ENCODE assay signal across 8 cellular contexts in genomic region chr6:89818977-89819335, GRCh38. TPM values are rescaled to one million over a fixed set of nuclear protein-coding genes. Genes with fewer than 3 reads are reported as not detected.
DNase-seq lines count a peak whose midpoint lies in the region; ATAC-seq and TF ChIP-seq lines count a peak whose summit lies in the region.

No MANE protein-coding gene starts in this region.

- 0% methylated on average over 11 to 14 of the region's 14 CpGs for WGBS in adrenal gland, 4 donors

- peak; percentile 6 for ATAC-seq in activated CD4-positive, CD25-positive, alpha-beta regulatory T cell treated with anti-CD3 and anti-CD28 coated beads, Interleukin-2, amount 50 U/mL, for 24 hours
- ATAC-seq in HG02610 (IDR thresholded peaks at IDR 0.05; ENCODE audit: unreplicated experiment) = peak; percentile 18

- H3K27me3 ChIP-seq in adrenal gland = no peaks in the 10 kb centered on the region

- no peaks in the 10 kb centered on the region for H3K36me3 ChIP-seq in adrenal gland (replicated peaks in 1 of 2)

- no peaks in the 10 kb centered on the region for H3K9me3 ChIP-seq in adrenal gland (replicated peaks in 1 of 3)

- TF ChIP-seq CTCF in NB4 (IDR thresholded peaks at IDR 0.05; ENCODE audit: low read depth, low read length) (no peak), adrenal gland (IDR thresholded peaks at IDR 0.05) (no peak), retinal pigment epithelial cell (conservative IDR thresholded peaks at IDR 0.05; ENCODE audit: low read depth, low read length) (no peak)

- H3K4me3 ChIP-seq in NB4 (ENCODE audit: low read depth, low read length) (peak overlapping the region; percentile 81), adrenal gland (peak overlapping the region; percentile 50 to 98 (median 82)), retinal pigment epithelial cell (ENCODE audit: low read length) (peak overlapping the region; percentile 96)

- peaks cover 3 to 18% of the 10 kb centered on the region in 2 donors for H3K4me1 ChIP-seq in adrenal gland (replicated peaks in 1 of 2)

- intact Hi-C loops in adrenal gland (cut with DNase I) = no loop called here

- peak overlapping the region; percentile 78 to 96 (median 94) for H3K27ac ChIP-seq in adrenal gland

- TF ChIP-seq POLR2A in NB4 (IDR thresholded peaks at IDR 0.05; ENCODE audit: extremely low read depth, insufficient read length) (no peak), adrenal gland (IDR thresholded peaks at IDR 0.05) (peak in 1 of 2 donors; percentile 36)

- no peak for DNase-seq in activated CD4-positive, CD25-positive, alpha-beta regulatory T cell treated with anti-CD3 and anti-CD28 coated beads, Interleukin-2, amount 50 U/mL, for 72 hours
- peak; percentile 78 for DNase-seq in NB4 (ENCODE audit: low read depth)
- peak in 6 of 7 donors; percentile 36 to 63 (median 46) for DNase-seq in adrenal gland
- peak; percentile 15 for DNase-seq in hepatic stellate cell (ENCODE audit: low spot score)
- DNase-seq in retinal pigment epithelial cell (ENCODE audit: low read depth) = no peak
- DNase-seq in NCI-H2081 treated with DMSO at 0.1 percent for 48 hours (lab: John Stamatoyannopoulos, UW) = no peak

RNA-seq across cellular contexts. Expression of gene MDN1, which starts 0.6 kb away (rescaled TPM):
- total RNA-seq in adrenal gland = 10 to 100 TPM; 15.0 to 31.6 (median 25.9) TPM
- polyA plus RNA-seq in adrenal gland = 10 to 100 TPM; 20.1 to 74.1 (median 39.2) TPM

RNA-seq across cellular contexts. Expression of gene CASP8AP2, which starts 10.7 kb away (rescaled TPM):
- 10 to 100 TPM in 3 of 8 donors, 1 to 10 TPM in 5; 4.8 to 13.1 (median 9.5) TPM for total RNA-seq in adrenal gland
- polyA plus RNA-seq in adrenal gland = 1 to 10 TPM; 5.0 to 8.9 (median 6.6) TPM

Comparison
In these comparisons a context has a peak if more than half of its experiments do, and no peak if none do; other contexts are left out.
1. DNase-seq: peak in NB4 (single experiment), adrenal gland (6 of 7) and hepatic stellate cell (single experiment); none in activated CD4-positive, CD25-positive, alpha-beta regulatory T cell treated with anti-CD3 and anti-CD28 coated beads, Interleukin-2, amount 50 U/mL, for 72 hours (single experiment), retinal pigment epithelial cell (single experiment) and NCI-H2081 treated with DMSO at 0.1 percent for 48 hours (single experiment).
2. Peak in every context shown above with its lines, with median percentiles within 50 percentile points of each other: H3K4me3 ChIP-seq.